Comparison of ENCODE assay signal across 1 cellular context in the genomic region with DNA sequence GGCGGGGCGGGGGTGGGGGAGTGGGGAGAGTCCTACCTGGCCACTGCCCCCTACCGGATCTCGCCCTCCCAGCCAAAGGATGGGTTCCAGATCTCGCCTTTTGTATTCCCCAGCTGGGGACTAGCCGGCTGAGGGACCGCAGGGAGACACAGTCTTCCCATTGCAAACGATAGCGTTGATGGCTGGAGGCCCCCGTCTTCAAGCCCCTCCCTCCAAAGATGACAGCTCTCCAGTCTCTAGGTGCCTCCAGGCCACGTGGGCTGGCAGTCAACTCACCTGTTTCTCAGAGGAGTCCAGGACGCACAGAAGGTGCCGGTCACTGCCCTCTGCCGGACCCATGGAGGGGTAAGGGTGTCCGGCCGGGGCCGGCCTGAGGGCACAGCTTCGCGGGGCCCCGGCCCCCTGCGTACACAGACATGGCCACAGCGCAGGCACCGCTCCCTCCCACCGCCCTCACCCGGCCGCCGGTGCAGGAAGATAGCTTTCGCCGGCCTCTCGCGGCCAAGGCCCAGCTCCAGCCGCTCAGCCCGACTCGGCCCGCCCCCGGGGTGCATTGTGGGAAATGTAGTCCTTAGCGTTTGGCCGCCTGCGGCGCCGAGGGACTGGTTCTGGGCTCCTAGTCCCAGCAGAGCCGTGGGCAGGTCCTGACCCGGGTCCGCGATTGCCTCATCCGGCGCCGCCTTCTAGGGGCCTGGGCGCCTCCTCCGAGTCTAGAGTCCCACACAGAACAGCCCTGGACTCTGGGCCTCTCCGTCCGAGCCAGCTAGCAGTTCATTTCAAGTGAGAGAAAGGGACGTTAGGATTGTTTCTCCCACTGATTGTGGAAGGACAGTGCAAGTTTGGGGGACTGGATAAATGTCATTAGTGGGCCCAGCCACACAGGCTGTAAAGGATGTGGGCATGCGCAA.
A peak's percentile ranks its signal among the peaks of the same experiment; 100 is the strongest.
TF ChIP-seq lines count a peak whose summit lies in the region.

A gene with protein sequence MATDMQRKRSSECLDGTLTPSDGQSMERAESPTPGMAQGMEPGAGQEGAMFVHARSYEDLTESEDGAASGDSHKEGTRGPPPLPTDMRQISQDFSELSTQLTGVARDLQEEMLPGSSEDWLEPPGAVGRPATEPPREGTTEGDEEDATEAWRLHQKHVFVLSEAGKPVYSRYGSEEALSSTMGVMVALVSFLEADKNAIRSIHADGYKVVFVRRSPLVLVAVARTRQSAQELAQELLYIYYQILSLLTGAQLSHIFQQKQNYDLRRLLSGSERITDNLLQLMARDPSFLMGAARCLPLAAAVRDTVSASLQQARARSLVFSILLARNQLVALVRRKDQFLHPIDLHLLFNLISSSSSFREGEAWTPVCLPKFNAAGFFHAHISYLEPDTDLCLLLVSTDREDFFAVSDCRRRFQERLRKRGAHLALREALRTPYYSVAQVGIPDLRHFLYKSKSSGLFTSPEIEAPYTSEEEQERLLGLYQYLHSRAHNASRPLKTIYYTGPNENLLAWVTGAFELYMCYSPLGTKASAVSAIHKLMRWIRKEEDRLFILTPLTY (minus strand): TSS at position 479 of the 908 bp plus-strand sequence. CDS start 16,465 bp downstream, outside the sequence.

TF ChIP-seq in K562, 482 proteins besides CTCF, POLR2A, EP300 and RAD21 (continued from another document and continues in another):
- no peak for TF ChIP-seq ATF6 (CRISPR knock-in tag; IDR thresholded peaks at IDR 0.05)
- TF ChIP-seq RB1 (IDR thresholded peaks at IDR 0.05; ENCODE audit: low read depth), result 0 out of 2 replicates have a peak, but pooled peaks have one; percentile 19
- TF ChIP-seq, protein P1, sequence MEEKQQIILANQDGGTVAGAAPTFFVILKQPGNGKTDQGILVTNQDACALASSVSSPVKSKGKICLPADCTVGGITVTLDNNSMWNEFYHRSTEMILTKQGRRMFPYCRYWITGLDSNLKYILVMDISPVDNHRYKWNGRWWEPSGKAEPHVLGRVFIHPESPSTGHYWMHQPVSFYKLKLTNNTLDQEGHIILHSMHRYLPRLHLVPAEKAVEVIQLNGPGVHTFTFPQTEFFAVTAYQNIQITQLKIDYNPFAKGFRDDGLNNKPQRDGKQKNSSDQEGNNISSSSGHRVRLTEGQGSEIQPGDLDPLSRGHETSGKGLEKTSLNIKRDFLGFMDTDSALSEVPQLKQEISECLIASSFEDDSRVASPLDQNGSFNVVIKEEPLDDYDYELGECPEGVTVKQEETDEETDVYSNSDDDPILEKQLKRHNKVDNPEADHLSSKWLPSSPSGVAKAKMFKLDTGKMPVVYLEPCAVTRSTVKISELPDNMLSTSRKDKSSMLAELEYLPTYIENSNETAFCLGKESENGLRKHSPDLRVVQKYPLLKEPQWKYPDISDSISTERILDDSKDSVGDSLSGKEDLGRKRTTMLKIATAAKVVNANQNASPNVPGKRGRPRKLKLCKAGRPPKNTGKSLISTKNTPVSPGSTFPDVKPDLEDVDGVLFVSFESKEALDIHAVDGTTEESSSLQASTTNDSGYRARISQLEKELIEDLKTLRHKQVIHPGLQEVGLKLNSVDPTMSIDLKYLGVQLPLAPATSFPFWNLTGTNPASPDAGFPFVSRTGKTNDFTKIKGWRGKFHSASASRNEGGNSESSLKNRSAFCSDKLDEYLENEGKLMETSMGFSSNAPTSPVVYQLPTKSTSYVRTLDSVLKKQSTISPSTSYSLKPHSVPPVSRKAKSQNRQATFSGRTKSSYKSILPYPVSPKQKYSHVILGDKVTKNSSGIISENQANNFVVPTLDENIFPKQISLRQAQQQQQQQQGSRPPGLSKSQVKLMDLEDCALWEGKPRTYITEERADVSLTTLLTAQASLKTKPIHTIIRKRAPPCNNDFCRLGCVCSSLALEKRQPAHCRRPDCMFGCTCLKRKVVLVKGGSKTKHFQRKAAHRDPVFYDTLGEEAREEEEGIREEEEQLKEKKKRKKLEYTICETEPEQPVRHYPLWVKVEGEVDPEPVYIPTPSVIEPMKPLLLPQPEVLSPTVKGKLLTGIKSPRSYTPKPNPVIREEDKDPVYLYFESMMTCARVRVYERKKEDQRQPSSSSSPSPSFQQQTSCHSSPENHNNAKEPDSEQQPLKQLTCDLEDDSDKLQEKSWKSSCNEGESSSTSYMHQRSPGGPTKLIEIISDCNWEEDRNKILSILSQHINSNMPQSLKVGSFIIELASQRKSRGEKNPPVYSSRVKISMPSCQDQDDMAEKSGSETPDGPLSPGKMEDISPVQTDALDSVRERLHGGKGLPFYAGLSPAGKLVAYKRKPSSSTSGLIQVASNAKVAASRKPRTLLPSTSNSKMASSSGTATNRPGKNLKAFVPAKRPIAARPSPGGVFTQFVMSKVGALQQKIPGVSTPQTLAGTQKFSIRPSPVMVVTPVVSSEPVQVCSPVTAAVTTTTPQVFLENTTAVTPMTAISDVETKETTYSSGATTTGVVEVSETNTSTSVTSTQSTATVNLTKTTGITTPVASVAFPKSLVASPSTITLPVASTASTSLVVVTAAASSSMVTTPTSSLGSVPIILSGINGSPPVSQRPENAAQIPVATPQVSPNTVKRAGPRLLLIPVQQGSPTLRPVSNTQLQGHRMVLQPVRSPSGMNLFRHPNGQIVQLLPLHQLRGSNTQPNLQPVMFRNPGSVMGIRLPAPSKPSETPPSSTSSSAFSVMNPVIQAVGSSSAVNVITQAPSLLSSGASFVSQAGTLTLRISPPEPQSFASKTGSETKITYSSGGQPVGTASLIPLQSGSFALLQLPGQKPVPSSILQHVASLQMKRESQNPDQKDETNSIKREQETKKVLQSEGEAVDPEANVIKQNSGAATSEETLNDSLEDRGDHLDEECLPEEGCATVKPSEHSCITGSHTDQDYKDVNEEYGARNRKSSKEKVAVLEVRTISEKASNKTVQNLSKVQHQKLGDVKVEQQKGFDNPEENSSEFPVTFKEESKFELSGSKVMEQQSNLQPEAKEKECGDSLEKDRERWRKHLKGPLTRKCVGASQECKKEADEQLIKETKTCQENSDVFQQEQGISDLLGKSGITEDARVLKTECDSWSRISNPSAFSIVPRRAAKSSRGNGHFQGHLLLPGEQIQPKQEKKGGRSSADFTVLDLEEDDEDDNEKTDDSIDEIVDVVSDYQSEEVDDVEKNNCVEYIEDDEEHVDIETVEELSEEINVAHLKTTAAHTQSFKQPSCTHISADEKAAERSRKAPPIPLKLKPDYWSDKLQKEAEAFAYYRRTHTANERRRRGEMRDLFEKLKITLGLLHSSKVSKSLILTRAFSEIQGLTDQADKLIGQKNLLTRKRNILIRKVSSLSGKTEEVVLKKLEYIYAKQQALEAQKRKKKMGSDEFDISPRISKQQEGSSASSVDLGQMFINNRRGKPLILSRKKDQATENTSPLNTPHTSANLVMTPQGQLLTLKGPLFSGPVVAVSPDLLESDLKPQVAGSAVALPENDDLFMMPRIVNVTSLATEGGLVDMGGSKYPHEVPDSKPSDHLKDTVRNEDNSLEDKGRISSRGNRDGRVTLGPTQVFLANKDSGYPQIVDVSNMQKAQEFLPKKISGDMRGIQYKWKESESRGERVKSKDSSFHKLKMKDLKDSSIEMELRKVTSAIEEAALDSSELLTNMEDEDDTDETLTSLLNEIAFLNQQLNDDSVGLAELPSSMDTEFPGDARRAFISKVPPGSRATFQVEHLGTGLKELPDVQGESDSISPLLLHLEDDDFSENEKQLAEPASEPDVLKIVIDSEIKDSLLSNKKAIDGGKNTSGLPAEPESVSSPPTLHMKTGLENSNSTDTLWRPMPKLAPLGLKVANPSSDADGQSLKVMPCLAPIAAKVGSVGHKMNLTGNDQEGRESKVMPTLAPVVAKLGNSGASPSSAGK (IDR thresholded peaks at IDR 0.05), result peak; percentile 61; the same call in 1 of the 2 replicates
- TF ChIP-seq ZNF197 (CRISPR knock-in tag; IDR thresholded peaks at IDR 0.05; ENCODE audit: low read depth), result no peak
- TF ChIP-seq HDAC1 (IDR thresholded peaks at IDR 0.05), result peak; percentile 7 to 98; a peak in 2 of 4 replicates
- no peak for TF ChIP-seq MTA2 (IDR thresholded peaks at IDR 0.05; ENCODE audit: low read depth)
- peak; percentile 34; the same call in 1 of the 2 replicates for TF ChIP-seq FOXJ2 (tag; IDR thresholded peaks at IDR 0.05)
- TF ChIP-seq TARDBP (IDR thresholded peaks at IDR 0.05), result no peak
- TF ChIP-seq, protein P2, sequence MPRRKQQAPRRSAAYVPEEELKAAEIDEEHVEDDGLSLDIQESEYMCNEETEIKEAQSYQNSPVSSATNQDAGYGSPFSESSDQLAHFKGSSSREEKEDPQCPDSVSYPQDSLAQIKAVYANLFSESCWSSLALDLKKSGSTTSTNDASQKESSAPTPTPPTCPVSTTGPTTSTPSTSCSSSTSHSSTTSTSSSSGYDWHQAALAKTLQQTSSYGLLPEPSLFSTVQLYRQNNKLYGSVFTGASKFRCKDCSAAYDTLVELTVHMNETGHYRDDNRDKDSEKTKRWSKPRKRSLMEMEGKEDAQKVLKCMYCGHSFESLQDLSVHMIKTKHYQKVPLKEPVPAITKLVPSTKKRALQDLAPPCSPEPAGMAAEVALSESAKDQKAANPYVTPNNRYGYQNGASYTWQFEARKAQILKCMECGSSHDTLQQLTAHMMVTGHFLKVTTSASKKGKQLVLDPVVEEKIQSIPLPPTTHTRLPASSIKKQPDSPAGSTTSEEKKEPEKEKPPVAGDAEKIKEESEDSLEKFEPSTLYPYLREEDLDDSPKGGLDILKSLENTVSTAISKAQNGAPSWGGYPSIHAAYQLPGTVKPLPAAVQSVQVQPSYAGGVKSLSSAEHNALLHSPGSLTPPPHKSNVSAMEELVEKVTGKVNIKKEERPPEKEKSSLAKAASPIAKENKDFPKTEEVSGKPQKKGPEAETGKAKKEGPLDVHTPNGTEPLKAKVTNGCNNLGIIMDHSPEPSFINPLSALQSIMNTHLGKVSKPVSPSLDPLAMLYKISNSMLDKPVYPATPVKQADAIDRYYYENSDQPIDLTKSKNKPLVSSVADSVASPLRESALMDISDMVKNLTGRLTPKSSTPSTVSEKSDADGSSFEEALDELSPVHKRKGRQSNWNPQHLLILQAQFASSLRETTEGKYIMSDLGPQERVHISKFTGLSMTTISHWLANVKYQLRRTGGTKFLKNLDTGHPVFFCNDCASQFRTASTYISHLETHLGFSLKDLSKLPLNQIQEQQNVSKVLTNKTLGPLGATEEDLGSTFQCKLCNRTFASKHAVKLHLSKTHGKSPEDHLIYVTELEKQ (CRISPR knock-in tag; IDR thresholded peaks at IDR 0.05), result no peak
- TF ChIP-seq, protein P3, sequence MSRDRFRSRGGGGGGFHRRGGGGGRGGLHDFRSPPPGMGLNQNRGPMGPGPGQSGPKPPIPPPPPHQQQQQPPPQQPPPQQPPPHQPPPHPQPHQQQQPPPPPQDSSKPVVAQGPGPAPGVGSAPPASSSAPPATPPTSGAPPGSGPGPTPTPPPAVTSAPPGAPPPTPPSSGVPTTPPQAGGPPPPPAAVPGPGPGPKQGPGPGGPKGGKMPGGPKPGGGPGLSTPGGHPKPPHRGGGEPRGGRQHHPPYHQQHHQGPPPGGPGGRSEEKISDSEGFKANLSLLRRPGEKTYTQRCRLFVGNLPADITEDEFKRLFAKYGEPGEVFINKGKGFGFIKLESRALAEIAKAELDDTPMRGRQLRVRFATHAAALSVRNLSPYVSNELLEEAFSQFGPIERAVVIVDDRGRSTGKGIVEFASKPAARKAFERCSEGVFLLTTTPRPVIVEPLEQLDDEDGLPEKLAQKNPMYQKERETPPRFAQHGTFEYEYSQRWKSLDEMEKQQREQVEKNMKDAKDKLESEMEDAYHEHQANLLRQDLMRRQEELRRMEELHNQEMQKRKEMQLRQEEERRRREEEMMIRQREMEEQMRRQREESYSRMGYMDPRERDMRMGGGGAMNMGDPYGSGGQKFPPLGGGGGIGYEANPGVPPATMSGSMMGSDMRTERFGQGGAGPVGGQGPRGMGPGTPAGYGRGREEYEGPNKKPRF (IDR thresholded peaks at IDR 0.05; ENCODE audit: low read depth, low read length), result no peak
- no peak for TF ChIP-seq TCF7L2 (IDR thresholded peaks at IDR 0.05; ENCODE audit: low read depth, low read length)
- TF ChIP-seq KHSRP (IDR thresholded peaks at IDR 0.05), result no peak
- TF ChIP-seq, protein P4, sequence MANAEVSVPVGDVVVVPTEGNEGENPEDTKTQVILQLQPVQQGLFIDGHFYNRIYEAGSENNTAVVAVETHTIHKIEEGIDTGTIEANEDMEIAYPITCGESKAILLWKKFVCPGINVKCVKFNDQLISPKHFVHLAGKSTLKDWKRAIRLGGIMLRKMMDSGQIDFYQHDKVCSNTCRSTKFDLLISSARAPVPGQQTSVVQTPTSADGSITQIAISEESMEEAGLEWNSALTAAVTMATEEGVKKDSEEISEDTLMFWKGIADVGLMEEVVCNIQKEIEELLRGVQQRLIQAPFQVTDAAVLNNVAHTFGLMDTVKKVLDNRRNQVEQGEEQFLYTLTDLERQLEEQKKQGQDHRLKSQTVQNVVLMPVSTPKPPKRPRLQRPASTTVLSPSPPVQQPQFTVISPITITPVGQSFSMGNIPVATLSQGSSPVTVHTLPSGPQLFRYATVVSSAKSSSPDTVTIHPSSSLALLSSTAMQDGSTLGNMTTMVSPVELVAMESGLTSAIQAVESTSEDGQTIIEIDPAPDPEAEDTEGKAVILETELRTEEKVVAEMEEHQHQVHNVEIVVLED (CRISPR knock-in tag; IDR thresholded peaks at IDR 0.05), result 0 out of 2 replicates have a peak, but pooled peaks have one; percentile 4
- peak; percentile 69 to 80; a peak in 2 of 4 replicates for TF ChIP-seq SIN3A (IDR thresholded peaks at IDR 0.05; ENCODE audit: borderline replicate concordance in 2 of 2, control insufficient read depth in 1 of 2, low read depth in 2 of 2, low read length in 2 of 2)
- no peak for TF ChIP-seq KDM2B (CRISPR knock-in tag; IDR thresholded peaks at IDR 0.05)
- TF ChIP-seq ZNF277 (CRISPR knock-in tag; IDR thresholded peaks at IDR 0.05; ENCODE audit: borderline replicate concordance), result no peak
- peak; percentile 73 for TF ChIP-seq KDM5B (IDR thresholded peaks at IDR 0.05; ENCODE audit: insufficient replicate concordance, low read depth, low read length)
- TF ChIP-seq GABPB1 (CRISPR knock-in tag; IDR thresholded peaks at IDR 0.05), result peak; percentile 52
- TF ChIP-seq MTF1 (CRISPR knock-in tag; IDR thresholded peaks at IDR 0.05; ENCODE audit: borderline replicate concordance), result no peak
- TF ChIP-seq POLR2B (IDR thresholded peaks at IDR 0.05; ENCODE audit: low read depth, partially characterized antibody), result peak; percentile 63
- no peak for TF ChIP-seq THRAP3 (IDR thresholded peaks at IDR 0.05; ENCODE audit: borderline replicate concordance)
- TF ChIP-seq GATAD2B (IDR thresholded peaks at IDR 0.05; ENCODE audit: borderline replicate concordance), result no peak
- no peak for TF ChIP-seq NR2F6 (CRISPR knock-in tag; IDR thresholded peaks at IDR 0.05)
- TF ChIP-seq RBFOX2 (IDR thresholded peaks at IDR 0.05; ENCODE audit: low read depth, low read length), result peak; percentile 94
